ENCODE assay signal across 14 cellular contexts in genomic region chr2:25131253-25131566, GRCh38. TPM values are rescaled to one million over a fixed set of nuclear protein-coding genes. Genes with fewer than 3 reads are reported as not detected.
DNase-seq lines count a peak whose midpoint lies in the region; TF ChIP-seq lines count a peak whose summit lies in the region.
"Had no signal": no experiment of that assay in that cellular context is flagged by ENCODE, and none has a peak within 500 bp of the region (broad histone marks: within the 10 kb centered on the region; RNA-seq: fewer than 3 reads in every experiment).

No MANE protein-coding gene starts in this region.

- TF ChIP-seq CTCF in breast epithelium (IDR thresholded peaks at IDR 0.05) (no peak), MCF 10A (IDR thresholded peaks at IDR 0.05; ENCODE audit: unreplicated experiment) (no peak), tibial nerve (IDR thresholded peaks at IDR 0.05) (no peak)

- H4K5ac ChIP-seq in mesendoderm (ENCODE audit: low read length): no peak overlapping the region

- no peaks in the 10 kb centered on the region for H3K79me1 ChIP-seq in mesendoderm (ENCODE audit: low read length)

- intact Hi-C loops in breast epithelium (cut with DNase I; ENCODE audit: low total_unique reads) (no loop called here), MCF 10A (cut with micrococcal nuclease) (no loop called here)

- no peaks in the 10 kb centered on the region for H3K4me1 Mint-ChIP-seq in MCF 10A (ENCODE audit: insufficient read depth, unreplicated experiment)
- H3K4me1 Mint-ChIP-seq in activated naive CD8-positive, alpha-beta T cell (ENCODE audit: low read depth): peaks cover 7% of the 10 kb centered on the region

- peaks cover 62% of the 10 kb centered on the region for H3K27me3 Mint-ChIP-seq in MCF 10A (ENCODE audit: insufficient read depth, unreplicated experiment)
- H3K27me3 Mint-ChIP-seq in activated naive CD8-positive, alpha-beta T cell: peaks cover 33% of the 10 kb centered on the region

- H3K79me2 ChIP-seq in mesendoderm (ENCODE audit: control insufficient read depth, insufficient read depth, low read length): no peaks in the 10 kb centered on the region

- WGBS in mesendoderm (ENCODE audit: extremely low coverage, insufficient coverage, low lambda C conversion rate): no CpG with 5 or more reads among the region's 24 CpGs
- WGBS in tibial nerve, 2 donors: 83 to 85% methylated on average over 23 to 24 of the region's 24 CpGs

- H3K27ac Mint-ChIP-seq in MCF 10A (ENCODE audit: low read depth, unreplicated experiment): no peak overlapping the region
- H3K27ac Mint-ChIP-seq in activated naive CD8-positive, alpha-beta T cell: no peak overlapping the region

- peak overlapping the region; percentile 99 for H3K4me2 ChIP-seq in mesendoderm (ENCODE audit: low read length)

- no peak overlapping the region for H2AK5ac ChIP-seq in mesendoderm (ENCODE audit: low read length)

- H3K4me3 ChIP-seq in breast epithelium (peak overlapping the region; percentile 8 to 67 (median 52)), mesendoderm (ENCODE audit: low read length) (no peak overlapping the region), tibial nerve (peak overlapping the region in 2 of 4 donors; percentile 19 to 49)

- H3K4ac ChIP-seq in mesendoderm (ENCODE audit: low read depth, low read length): no peak overlapping the region

- TF ChIP-seq EP300 in tibial nerve (IDR thresholded peaks at IDR 0.05): no peak

- H3K9ac ChIP-seq in mesendoderm (ENCODE audit: low read length): peak overlapping the region; percentile 57

- BruUV-seq in MCF 10A (replicated peaks; lab: Mats Ljungman, UMichigan): no TSS peak

- no peaks in the 10 kb centered on the region for H3K4me1 ChIP-seq in breast epithelium
- H3K4me1 ChIP-seq in mesendoderm (ENCODE audit: control insufficient read depth, low read depth, low read length): no peaks in the 10 kb centered on the region
- peaks cover 0 to 35% (median 10%) of the 10 kb centered on the region in 4 donors for H3K4me1 ChIP-seq in tibial nerve

- H3K9me3 ChIP-seq in breast epithelium: no peaks in the 10 kb centered on the region
- H3K9me3 ChIP-seq in tibial nerve: no peaks in the 10 kb centered on the region

- H3K36me3 ChIP-seq in breast epithelium (no peaks in the 10 kb centered on the region), mesendoderm (ENCODE audit: control insufficient read depth, insufficient read depth, low read length) (no peaks in the 10 kb centered on the region), tibial nerve (peaks cover 0 to 15% (median 0%) of the 10 kb centered on the region in 3 donors)

- no peak overlapping the region for H3K18ac ChIP-seq in mesendoderm (ENCODE audit: low read length)

- no peaks in the 10 kb centered on the region for H3K9me3 Mint-ChIP-seq in MCF 10A (ENCODE audit: unreplicated experiment)
- no peaks in the 10 kb centered on the region for H3K9me3 Mint-ChIP-seq in activated naive CD8-positive, alpha-beta T cell (ENCODE audit: low read depth)

- H3K27me3 ChIP-seq in breast epithelium (peaks cover 0 to 5% of the 10 kb centered on the region in 2 donors), mesendoderm (ENCODE audit: insufficient read depth, low read length, poor library complexity) (no peaks in the 10 kb centered on the region), tibial nerve (no peaks in the 10 kb centered on the region)

- H2BK120ac ChIP-seq in mesendoderm (ENCODE audit: low read depth, low read length): no peak overlapping the region

- no peak for DNase-seq in breast epithelium (ENCODE audit: low spot score in 2 of 2)
- no peak for DNase-seq in MCF 10A (ENCODE audit: unreplicated experiment)
- no peak for DNase-seq in mesendoderm
- no peak for DNase-seq in tibial nerve (ENCODE audit: low spot score in 2 of 2)
- no peak for DNase-seq in cerebellar cortex (ENCODE audit: low spot score)
- no peak for DNase-seq in occipital lobe (lab: John Stamatoyannopoulos, UW)
- DNase-seq in DMS79 treated with DMSO at 0.1 percent for 48 hours (lab: John Stamatoyannopoulos, UW): no peak
- DNase-seq: caudate nucleus, NCI-H1436, NCI-H748 treated with DMSO at 0.1 percent for 48 hours, SHP77 had no signal

- no peak overlapping the region for H3K4me3 Mint-ChIP-seq in MCF 10A (ENCODE audit: unreplicated experiment)
- H3K4me3 Mint-ChIP-seq in activated naive CD8-positive, alpha-beta T cell: peak overlapping the region; percentile 63

- H3K36me3 Mint-ChIP-seq in MCF 10A (ENCODE audit: insufficient read depth, unreplicated experiment): no peaks in the 10 kb centered on the region
- H3K36me3 Mint-ChIP-seq in activated naive CD8-positive, alpha-beta T cell: no peaks in the 10 kb centered on the region

- no peak overlapping the region for H2BK15ac ChIP-seq in mesendoderm (replicated peaks; ENCODE audit: low read depth)

- POLR2A ChIA-PET in MCF 10A (lab: Yijun Ruan, JAX): interaction anchor here (1.2 kb wide), 1 partner anchor 9 kb away, joined by 3 read pairs; no protein-coding TSS in a partner anchor

- no peak overlapping the region for H3K27ac ChIP-seq in breast epithelium
- H3K27ac ChIP-seq in mesendoderm (ENCODE audit: low read depth, low read length): no peak overlapping the region
- peak overlapping the region; percentile 19 to 87 (median 49) for H3K27ac ChIP-seq in tibial nerve

- TF ChIP-seq POLR2A in breast epithelium (IDR thresholded peaks at IDR 0.05): no peak
- TF ChIP-seq POLR2A in tibial nerve (IDR thresholded peaks at IDR 0.05): no peak

- no peak overlapping the region for H3K23ac ChIP-seq in mesendoderm (ENCODE audit: low read length)

- peak overlapping the region; percentile 88 for H3K56ac ChIP-seq in mesendoderm (ENCODE audit: low read length)

- H2BK5ac ChIP-seq in mesendoderm (ENCODE audit: low read length): no peak overlapping the region

- no peak overlapping the region for H4K8ac ChIP-seq in mesendoderm (ENCODE audit: low read depth, low read length)

- CTCF ChIA-PET in MCF 10A (lab: Yijun Ruan, JAX): interaction anchor here (0.6 to 11.5 kb wide), 5 partner anchors 109 to 722 kb away, joined by 3 to 100 read pairs (median 3); no protein-coding TSS in a partner anchor

RNA-seq across cellular contexts. Expression of gene POMC, which starts 37.2 kb away (rescaled TPM):
- total RNA-seq in breast epithelium (10 to 100 TPM in 1 of 3 donors, 1 to 10 TPM in 2; 2.8 to 10.7 (median 2.9) TPM), MCF 10A (2022) (not detected in 2 replicates), tibial nerve (10 to 100 TPM in 1 of 4 donors, 1 to 10 TPM in 3; 4.5 to 29.9 (median 9.2) TPM), occipital lobe (0.78 TPM)
- 3.3 TPM for polyA plus RNA-seq in mesendoderm (2013, experiment 1 of 2)
- 3.1 TPM for polyA plus RNA-seq in mesendoderm (2013, experiment 2 of 2)
- total RNA-seq: G401 had no signal
- polyA plus RNA-seq: neural cell had no signal

Comparison
In these comparisons a context has a peak if more than half of its experiments do, and no peak if none do; other contexts are left out.
1. H3K27ac ChIP-seq: peak in tibial nerve (4 of 4); none in breast epithelium (0 of 2) and mesendoderm (single experiment).